Comparison of ENCODE assay signal across 27 cellular contexts in the genomic region with DNA sequence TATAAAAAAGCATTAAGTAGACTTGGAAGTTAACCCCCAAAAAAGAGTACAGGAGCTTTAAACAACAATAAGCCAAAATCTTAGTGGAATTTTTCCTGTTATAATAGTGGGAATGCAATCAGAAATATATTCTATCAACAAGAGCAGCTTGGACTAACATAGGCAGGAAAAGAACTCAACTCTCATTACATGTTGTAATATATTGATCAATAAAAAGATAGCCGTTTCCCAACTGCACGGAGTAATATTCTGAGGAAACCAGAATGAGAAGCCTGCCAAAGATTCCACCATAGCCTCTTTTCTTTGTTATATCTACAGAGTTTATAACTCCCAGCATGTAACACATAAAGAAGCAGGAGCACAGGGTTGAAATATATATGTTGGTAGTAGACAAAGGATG.
"Had no signal": no experiment of that assay in that cellular context is flagged by ENCODE, and none has a peak within 500 bp of the region (broad histone marks: within the 10 kb centered on the region; RNA-seq: fewer than 3 reads in every experiment).

No MANE protein-coding gene starts in this region.

- H3K36me3 ChIP-seq: colonic mucosa, esophagus muscularis mucosa, esophagus squamous epithelium, gastrocnemius medialis, gastroesophageal sphincter, heart left ventricle had no signal

- DNase-seq: colonic mucosa; cortex of kidney; dermis blood vessel endothelial cell; dorsolateral prefrontal cortex; effector CD4-positive, alpha-beta T cell; effector CD8-positive, alpha-beta T cell; effector memory CD4-positive, alpha-beta T cell; effector memory CD8-positive, alpha-beta T cell; endodermal cell; erythroblast; esophagus squamous epithelium; foreskin fibroblast; foreskin keratinocyte; foreskin melanocyte; gastrocnemius medialis; glutamatergic neuron; head of caudate nucleus; heart left ventricle had no signal

- FAIRE-seq: colon, endometrium, endothelial cell of umbilical vein, frontal cortex had no signal

- H3K27me3 ChIP-seq: colonic mucosa, dorsolateral prefrontal cortex, esophagus muscularis mucosa, esophagus squamous epithelium, foreskin keratinocyte, gastrocnemius medialis, gastroesophageal sphincter, heart left ventricle had no signal

- H3K4me1 ChIP-seq: colonic mucosa, esophagus squamous epithelium, foreskin keratinocyte, gastrocnemius medialis, gastroesophageal sphincter had no signal

- H3K4me3 ChIP-seq: colonic mucosa, coronary artery, dorsolateral prefrontal cortex, esophagus muscularis mucosa, esophagus squamous epithelium, gastrocnemius medialis, gastroesophageal sphincter, heart left ventricle had no signal

- H3K9me3 ChIP-seq: colonic mucosa, esophagus squamous epithelium, gastrocnemius medialis, gastroesophageal sphincter had no signal

- ATAC-seq: effector memory CD8-positive, alpha-beta T cell; esophagus mucosa; foreskin keratinocyte; gastrocnemius medialis; gastroesophageal sphincter; heart left ventricle had no signal

- H3K27ac ChIP-seq: colonic mucosa, coronary artery, dorsolateral prefrontal cortex, epithelial cell of prostate, esophagus muscularis mucosa, esophagus squamous epithelium, foreskin keratinocyte, gastrocnemius medialis, gastroesophageal sphincter, heart left ventricle had no signal
